Comparison of ENCODE assay signal across 19 cellular contexts in genomic region chr14:28760431-28760996, GRCh38. TPM values are rescaled to one million over a fixed set of nuclear protein-coding genes. Genes with fewer than 3 reads are reported as not detected.
"Had no signal": no experiment of that assay in that cellular context is flagged by ENCODE, and none has a peak within 500 bp of the region (broad histone marks: within the 10 kb centered on the region; RNA-seq: fewer than 3 reads in every experiment).

No MANE protein-coding gene starts in this region.

- H3K9me3 ChIP-seq: esophagus squamous epithelium, lower lobe of right lung had no signal

- H3K4me3 ChIP-seq: esophagus squamous epithelium, lower lobe of right lung had no signal

- DNase-seq: activated CD4-positive, alpha-beta memory T cell treated with anti-CD3 and anti-CD28 coated beads, Interleukin-2, amount 10 ng/mL, durations not matched to agents 7 days and 5 days; activated CD4-positive, alpha-beta T cell treated with anti-CD3 and anti-CD28 coated beads for 48 hours; activated CD4-positive, CD25-positive, alpha-beta regulatory T cell; activated CD8-positive, alpha-beta memory T cell treated with anti-CD3 and anti-CD28 coated beads, Interleukin-2, amount 10 ng/mL, durations not matched to agents 7 days and 5 days; activated naive CD4-positive, alpha-beta T cell treated with Interleukin-2 at 50 U/mL for 16 hours; activated naive CD8-positive, alpha-beta T cell treated with anti-CD3 and anti-CD28 coated beads, Interleukin-2, amount 10 ng/mL, durations not matched to agents 7 days and 5 days; activated T-cell treated with anti-CD3 and anti-CD28 coated beads, Interleukin-2, amount 50 U/mL, for 1 hour; cortex of kidney; effector CD4-positive, alpha-beta T cell; esophagus squamous epithelium; islet precursor cell; lower lobe of right lung; stimulated activated CD4-positive, alpha-beta T cell treated with anti-CD3 and anti-CD28 coated beads, Interleukin-12 subunit alpha, Interleukin-12 subunit beta, amount 100 ng/mL, for 4 hours; stimulated activated CD4-positive, alpha-beta T cell treated with anti-CD3 and anti-CD28 coated beads, Interleukin-2, amount 100 ng/mL, for 24 hours; stimulated activated naive CD8-positive, alpha-beta T cell treated with anti-CD3 and anti-CD28 coated beads, Interleukin-15, Interleukin-2, amounts not matched to agents 100 U/mL and 50 U/mL, for 24 hours; substantia nigra; trophoblast cell had no signal

- ATAC-seq: activated CD8-positive, alpha-beta memory T cell treated with anti-CD3 and anti-CD28 coated beads, Interleukin-2, amount 10 ng/mL, durations not matched to agents 7 days and 5 days; lower lobe of right lung; natural killer cell treated with Interleukin-12 subunit alpha and Interleukin-12 subunit beta and Interleukin-15 and Interleukin-18, amount 100 ng/mL, for 72 hours; stimulated activated naive CD8-positive, alpha-beta T cell treated with anti-CD3 and anti-CD28 coated beads, Interleukin-15, Interleukin-2, amounts not matched to agents 100 U/mL and 50 U/mL, for 24 hours had no signal

- H3K27ac ChIP-seq: esophagus squamous epithelium, lower lobe of right lung had no signal

- H3K36me3 ChIP-seq: esophagus squamous epithelium, lower lobe of right lung had no signal

RNA-seq across cellular contexts. Expression of gene FOXG1, which starts 6.1 kb away (rescaled TPM):
- polyA plus RNA-seq: endothelial cell of umbilical vein had no signal
